Comparison of ENCODE assay signal across 23 cellular contexts in genomic region chr7:28133872-28134271, GRCh38. TPM values are rescaled to one million over a fixed set of nuclear protein-coding genes. Genes with fewer than 3 reads are reported as not detected.
A peak's percentile ranks its signal among the peaks of the same experiment; 100 is the strongest.
DNase-seq lines count a peak whose midpoint lies in the region; ATAC-seq and TF ChIP-seq lines count a peak whose summit lies in the region.
"Had no signal": no experiment of that assay in that cellular context is flagged by ENCODE, and none has a peak within 500 bp of the region (broad histone marks: within the 10 kb centered on the region; RNA-seq: fewer than 3 reads in every experiment).

No MANE protein-coding gene starts in this region.

- H2AFZ ChIP-seq in IMR-90 (replicated peaks; ENCODE audit: low read length, poor library complexity) (no peak overlapping the region), smooth muscle cell (ENCODE audit: low read depth) (no peak overlapping the region)

- H3K4me3 Mint-ChIP-seq in CD14-positive monocyte: no peak overlapping the region
- H3K4me3 Mint-ChIP-seq in naive B cell: no peak overlapping the region
- H3K4me3 Mint-ChIP-seq: CD8-positive, alpha-beta T cell had no signal

- in situ Hi-C loops in IMR-90 (cut with MboI; ENCODE audit: low sequenced_read_pairs): no loop called here

- no peak for TF ChIP-seq POLR2A in IMR-90 (IDR thresholded peaks at IDR 0.05; ENCODE audit: low read depth, low read length)

- no TSS peak for BruUV-seq in IMR-90 (replicated peaks; lab: Mats Ljungman, UMichigan)

- no peak overlapping the region for H4K8ac ChIP-seq in IMR-90 (ENCODE audit: low read depth in 2 of 2, low read length in 2 of 2)

- no peak overlapping the region for H4K91ac ChIP-seq in IMR-90 (ENCODE audit: insufficient read depth, low read depth, low read length)

- ATAC-seq in IMR-90 (ENCODE audit: low read depth) (no peak), naive B cell (ENCODE audit: low read depth in 2 of 2) (no peak), GM21526 (IDR thresholded peaks at IDR 0.05; ENCODE audit: low FRiP score, unreplicated experiment) (no peak)
- ATAC-seq: A549; CD8-positive, alpha-beta T cell had no signal

- peaks cover 11% of the 10 kb centered on the region for H3K4me1 ChIP-seq in IMR-90 (ENCODE audit: control insufficient read depth, insufficient read depth, low read length)
- peaks cover 8% of the 10 kb centered on the region for H3K4me1 ChIP-seq in smooth muscle cell (ENCODE audit: low read depth)
- H3K4me1 ChIP-seq: A549, Caco-2 had no signal

- peaks cover 9% of the 10 kb centered on the region; the same call in 1 of the 2 replicates for H4K20me1 ChIP-seq in IMR-90 (ENCODE audit: insufficient read depth, low read length)
- H4K20me1 ChIP-seq in smooth muscle cell (ENCODE audit: low read depth): peaks cover 45% of the 10 kb centered on the region

- POLR2A ChIA-PET in IMR-90 (lab: Charles Lee; ENCODE audit: unreplicated experiment): interaction anchor here (0.5 kb wide), 1 partner anchor 561 kb away, joined by 4 read pairs; no protein-coding TSS in a partner anchor

- H2BK15ac ChIP-seq in IMR-90 (ENCODE audit: low read depth, low read length): 0 out of 3 replicates have a peak overlapping the region, but pooled peaks have one; percentile 43

- no peak overlapping the region for H2AK9ac ChIP-seq in IMR-90 (replicated peaks; ENCODE audit: low read depth, low read length, poor library complexity)

- H3K79me2 ChIP-seq in smooth muscle cell (ENCODE audit: low read depth): peaks cover 21% of the 10 kb centered on the region

- 0 out of 2 replicates have a peak overlapping the region, but pooled peaks have one; percentile 13 for H3K4ac ChIP-seq in IMR-90 (ENCODE audit: low read depth, low read length)

- dilution Hi-C loops in IMR-90 (cut with HindIII; ENCODE audit: low sequenced_read_pairs, unreplicated experiment): no loop called here

- peak overlapping the region in 4 of 7 donors; percentile 4 to 47 (median 44) for H3K27ac Mint-ChIP-seq in CD14-positive monocyte
- peak overlapping the region in 4 of 6 donors; percentile 1 to 56 (median 16) for H3K27ac Mint-ChIP-seq in naive B cell
- H3K27ac Mint-ChIP-seq: CD8-positive, alpha-beta T cell had no signal

- WGBS in IMR-90 (ENCODE audit: extremely low coverage in 2 of 2, insufficient read length in 1 of 2), 2 experiments: no CpG with 5 or more reads among the region's 1 CpG
- 97% methylated on average over 1 of the region's 1 CpG for WGBS in smooth muscle cell (ENCODE audit: low lambda C conversion rate)

- intact Hi-C loops in CD14-positive monocyte (cut with micrococcal nuclease) (no loop called here), IMR-90 (cut with micrococcal nuclease) (no loop called here)

- H3K9me3 Mint-ChIP-seq in CD14-positive monocyte: no peaks in the 10 kb centered on the region
- H3K9me3 Mint-ChIP-seq in naive B cell: no peaks in the 10 kb centered on the region
- H3K9me3 Mint-ChIP-seq: CD8-positive, alpha-beta T cell had no signal

- CTCF ChIA-PET in IMR-90 (lab: Yijun Ruan, JAX): no interaction called here

- no peak overlapping the region for H3K9ac ChIP-seq in IMR-90 (ENCODE audit: low read depth, low read length)
- H3K9ac ChIP-seq in smooth muscle cell (ENCODE audit: low read depth): no peak overlapping the region
- H3K9ac ChIP-seq: BLaER1 treated with 17β-estradiol and CSF1 and Interleukin-3, amounts not matched to agents 10 nM and 100 nM had no signal

- H3K4me2 ChIP-seq in IMR-90 (ENCODE audit: low read depth, low read length) (no peak overlapping the region), smooth muscle cell (peak overlapping the region; percentile 62)
- H3K4me2 ChIP-seq: A549; BLaER1 treated with 17β-estradiol and CSF1 and Interleukin-3, amounts not matched to agents 10 nM and 100 nM had no signal

- H3K27me3 ChIP-seq in IMR-90 (ENCODE audit: control insufficient read depth, insufficient read depth, low read length): no peaks in the 10 kb centered on the region
- no peaks in the 10 kb centered on the region for H3K27me3 ChIP-seq in smooth muscle cell (ENCODE audit: low read depth)
- H3K27me3 ChIP-seq: BLaER1 treated with 17β-estradiol and CSF1 and Interleukin-3, amounts not matched to agents 10 nM and 100 nM had no signal

- peaks cover 9% of the 10 kb centered on the region for H3K4me1 Mint-ChIP-seq in CD14-positive monocyte
- H3K4me1 Mint-ChIP-seq in naive B cell: peaks cover 51 to 79% (median 60%) of the 10 kb centered on the region in 3 donors

- peak overlapping the region; percentile 52; the same call in 1 of the 2 replicates for H3K23ac ChIP-seq in IMR-90 (ENCODE audit: low read depth, low read length)

- H3K18ac ChIP-seq in IMR-90 (ENCODE audit: low read depth, low read length): no peak overlapping the region

- H3K79me1 ChIP-seq in IMR-90 (ENCODE audit: low read depth in 1 of 2, low read length in 2 of 2): peaks cover 25 to 64% of the 10 kb centered on the region in 2 experiments

- no peak for TF ChIP-seq RAD21 in IMR-90 (IDR thresholded peaks at IDR 0.05; ENCODE audit: low read length)

- TF ChIP-seq CTCF in CD14-positive monocyte (IDR thresholded peaks at IDR 0.05) (no peak), IMR-90 (conservative IDR thresholded peaks at IDR 0.05; ENCODE audit: low read depth, low read length) (no peak), smooth muscle cell (IDR thresholded peaks at IDR 0.05; ENCODE audit: borderline replicate concordance, insufficient read depth, poor library complexity, severe bottlenecking) (no peak), GM20000 (IDR thresholded peaks at IDR 0.05; ENCODE audit: extremely low read depth, missing control alignments) (no peak)

- H3K14ac ChIP-seq in IMR-90 (replicated peaks; ENCODE audit: low read depth, low read length): no peak overlapping the region; the same call in 1 of the 2 replicates

- H2BK20ac ChIP-seq in IMR-90 (ENCODE audit: low read depth, low read length): no peak overlapping the region

- H3K36me3 ChIP-seq in IMR-90 (ENCODE audit: control insufficient read depth, insufficient read depth, low read length) (peaks cover 6% of the 10 kb centered on the region), smooth muscle cell (ENCODE audit: low read depth) (no peaks in the 10 kb centered on the region)

- H3K27me3 Mint-ChIP-seq in CD14-positive monocyte (ENCODE audit: low read depth in 3 of 3) (peaks cover 0 to 3% (median 3%) of the 10 kb centered on the region in 3 donors), naive B cell (no peaks in the 10 kb centered on the region)

- H2BK5ac ChIP-seq in IMR-90 (ENCODE audit: low read depth, low read length, poor library complexity, severe bottlenecking): no peak overlapping the region

- H3K4me3 ChIP-seq in IMR-90 (ENCODE audit: insufficient read depth, low read depth, low read length) (no peak overlapping the region), smooth muscle cell (no peak overlapping the region)
- H3K4me3 ChIP-seq: A549; BLaER1 treated with 17β-estradiol and CSF1 and Interleukin-3, amounts not matched to agents 10 nM and 100 nM; SK-N-MC had no signal

- H3K56ac ChIP-seq in IMR-90 (ENCODE audit: extremely low read depth, insufficient read depth, low read length): no peak overlapping the region

- H2BK120ac ChIP-seq in IMR-90 (ENCODE audit: low read depth, low read length): no peak overlapping the region

- peak overlapping the region; percentile 38; the same call in 1 of the 2 replicates for H4K5ac ChIP-seq in IMR-90 (ENCODE audit: low read depth, low read length)

- H3F3A ChIP-seq in smooth muscle cell (ENCODE audit: low read depth): peaks cover 23% of the 10 kb centered on the region

- DNase-seq in CD14-positive monocyte (ENCODE audit: low spot score): no peak
- no peak for DNase-seq in IMR-90
- DNase-seq in naive B cell: no peak
- DNase-seq in smooth muscle cell (lab: John Stamatoyannopoulos, UW; ENCODE audit: unreplicated experiment): no peak
- no peak for DNase-seq in GM20000 (ENCODE audit: low spot score)
- no peak for DNase-seq in NOMO-1 treated with dmso at 0.1 percent for 144 hours (lab: John Stamatoyannopoulos, UW; ENCODE audit: unreplicated experiment)
- DNase-seq: AML-193; Caco-2; CD8-positive, alpha-beta T cell; HCEC 1CT; NCI-H1092; NCI-H1417 treated with DMSO at 0.1 percent for 48 hours; NCI-H1694 treated with DMSO at 0.1 percent for 48 hours; NCI-H2081; NCI-H2227 treated with DMSO at 0.1 percent for 48 hours; NCI-H526 treated with DMSO at 0.1 percent for 48 hours; RPMI8226; SIG-M5 had no signal

- peaks cover 13% of the 10 kb centered on the region for H3K9me1 ChIP-seq in IMR-90 (ENCODE audit: insufficient read depth, low read length)

- H2AK5ac ChIP-seq in IMR-90 (ENCODE audit: low read depth, low read length): no peak overlapping the region

- H3K36me3 Mint-ChIP-seq in CD14-positive monocyte (peaks cover 21 to 23% of the 10 kb centered on the region in 2 donors), naive B cell (peaks cover 6 to 9% of the 10 kb centered on the region in 2 donors)
- H3K36me3 Mint-ChIP-seq: CD8-positive, alpha-beta T cell had no signal

- H3K9me3 ChIP-seq in IMR-90 (ENCODE audit: control insufficient read depth, insufficient read depth, low read length) (no peaks in the 10 kb centered on the region), smooth muscle cell (replicated peaks; ENCODE audit: low read depth) (no peaks in the 10 kb centered on the region)
- H3K9me3 ChIP-seq: A549; BLaER1 treated with 17β-estradiol and CSF1 and Interleukin-3, amounts not matched to agents 10 nM and 100 nM; Caco-2 had no signal

- H3K27ac ChIP-seq in IMR-90 (ENCODE audit: insufficient read depth, low read length): no peak overlapping the region
- peak overlapping the region; percentile 71 for H3K27ac ChIP-seq in smooth muscle cell (ENCODE audit: low read depth)
- H3K27ac ChIP-seq: A549; BLaER1 treated with 17β-estradiol and CSF1 and Interleukin-3, amounts not matched to agents 10 nM and 100 nM; HL-60; SK-N-MC had no signal

TF ChIP-seq in IMR-90, 13 proteins besides CTCF, POLR2A, EP300 and RAD21 (continues in another document):
- TF ChIP-seq FOS (IDR thresholded peaks at IDR 0.05; ENCODE audit: low read depth, low read length): no peak
- no peak for TF ChIP-seq RCOR1 (IDR thresholded peaks at IDR 0.05; ENCODE audit: insufficient replicate concordance, low read length)
- no peak for TF ChIP-seq CHD1 (IDR thresholded peaks at IDR 0.05; ENCODE audit: low read depth, low read length)
- no peak for TF ChIP-seq MAFK (IDR thresholded peaks at IDR 0.05; ENCODE audit: low read depth, low read length)

RNA-seq across cellular contexts. Expression of gene JAZF1, which starts 46.7 kb away (rescaled TPM):
- polyA plus RNA-seq in CD14-positive monocyte: 10 to 100 TPM; 12.1 to 17.2 TPM
- 8.4 and 12.2 TPM in 2 replicates for total RNA-seq in IMR-90 (2012; rRNA removed)
- polyA plus RNA-seq in IMR-90 (2012; rRNA removed): 8.6 and 10.5 TPM in 2 replicates
- 4.1 and 8.9 TPM in 2 replicates for polyA plus RNA-seq in IMR-90 (2012; cell fraction: cytosol; rRNA removed)
- 3.2 and 7.4 TPM in 2 replicates for polyA plus RNA-seq in IMR-90 (2012; cell fraction: nucleus; rRNA removed; ENCODE audit: low replicate concordance)
- 10 to 100 TPM; 25.4 to 37.7 (median 28.3) TPM for polyA plus RNA-seq in naive B cell (ENCODE audit: low read depth in 6 of 6)
- 14.2 and 18.0 TPM in 2 replicates for total RNA-seq in smooth muscle cell
- 14.4 and 17.4 TPM in 2 replicates for polyA plus RNA-seq in smooth muscle cell
